In genomic region chr7:157412491-157413180, GRCh38 we compare ENCODE assay signal across 1 cellular context.
TF ChIP-seq lines count a peak whose summit lies in the region.

No MANE protein-coding gene starts in this region.

TF ChIP-seq in GM23338, 12 proteins besides CTCF, POLR2A, EP300 and RAD21 (continued from another document):
- TF ChIP-seq REST (IDR thresholded peaks at IDR 0.05; ENCODE audit: unreplicated experiment) (no peak), NANOG (IDR thresholded peaks at IDR 0.05; ENCODE audit: borderline replicate concordance) (no peak), ZNF462 (CRISPR knock-in tag; IDR thresholded peaks at IDR 0.05) (no peak), ZNF114 (CRISPR knock-in tag; IDR thresholded peaks at IDR 0.05) (no peak), JUNB (IDR thresholded peaks at IDR 0.05; ENCODE audit: unreplicated experiment) (no peak), CREB1 (CRISPR knock-in tag; IDR thresholded peaks at IDR 0.05; ENCODE audit: low read depth) (no peak), EZH2phosphoT487 (IDR thresholded peaks at IDR 0.05; ENCODE audit: unreplicated experiment) (no peak)
